In genomic region chr12:121534495-121535148, GRCh38 we compare ENCODE assay signal across 1 cellular context.
TF ChIP-seq lines count a peak whose summit lies in the region.

No MANE protein-coding gene starts in this region.

TF ChIP-seq in K562, 482 proteins besides CTCF, POLR2A, EP300 and RAD21 (continued from another document):
- TF ChIP-seq ZNF395 (CRISPR knock-in tag; IDR thresholded peaks at IDR 0.05) (no peak), SRSF3 (IDR thresholded peaks at IDR 0.05; ENCODE audit: insufficient read depth, low read length) (no peak), GABPB2 (CRISPR knock-in tag; conservative IDR thresholded peaks at IDR 0.05) (no peak), PTBP1 (IDR thresholded peaks at IDR 0.05; ENCODE audit: low read depth, low read length) (no peak), DNMT1 (IDR thresholded peaks at IDR 0.05) (no peak), ZNF507 (tag; conservative IDR thresholded peaks at IDR 0.05) (no peak), ETV5 (CRISPR knock-in tag; IDR thresholded peaks at IDR 0.05; ENCODE audit: low read depth) (no peak), ATF2 (CRISPR knock-in tag; IDR thresholded peaks at IDR 0.05) (no peak), ZFP30 (CRISPR knock-in tag; IDR thresholded peaks at IDR 0.05; ENCODE audit: borderline replicate concordance) (no peak), ZNF408 (CRISPR knock-in tag; IDR thresholded peaks at IDR 0.05; ENCODE audit: low read depth) (no peak)
